ENCODE assay signal across 8 cellular contexts in the genomic region with DNA sequence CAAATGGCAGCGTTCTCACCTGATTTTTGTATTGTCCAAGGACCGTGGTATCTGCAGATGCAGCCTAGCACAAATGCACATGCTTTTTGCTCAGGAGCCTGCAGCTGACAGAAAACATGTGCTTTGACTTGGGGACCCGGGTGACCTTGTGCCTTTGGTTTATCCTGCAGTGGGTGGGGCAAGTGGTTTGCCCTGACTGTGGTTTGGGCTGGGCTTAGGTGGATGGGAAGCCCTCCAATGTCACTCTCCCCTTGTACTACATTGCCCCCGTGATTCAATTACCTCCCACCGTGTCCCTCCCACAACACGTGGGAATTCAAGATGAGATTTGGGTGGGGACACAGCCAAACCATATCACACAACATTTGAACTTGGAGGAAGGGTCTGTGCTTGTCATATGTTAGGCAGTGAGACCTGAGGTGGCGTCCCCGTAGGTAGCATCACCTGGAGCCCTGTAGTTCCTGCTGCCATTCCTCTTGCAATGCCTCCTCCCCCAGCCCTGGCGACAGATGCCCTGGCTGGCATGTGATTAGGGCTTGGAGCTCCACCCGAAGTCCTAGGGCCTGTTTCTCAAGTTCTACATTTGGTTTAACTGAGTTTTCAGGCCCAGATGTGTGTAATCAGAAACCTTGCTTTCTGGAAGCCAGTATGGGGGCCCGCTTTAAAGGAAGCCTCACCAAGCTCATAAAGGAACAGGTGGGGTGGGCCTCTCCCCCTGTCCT. TPM values are rescaled to one million over a fixed set of nuclear protein-coding genes. Genes with fewer than 3 reads are reported as not detected.
DNase-seq lines count a peak whose midpoint lies in the region; ATAC-seq, FAIRE-seq and TF ChIP-seq lines count a peak whose summit lies in the region.

No MANE protein-coding gene starts in this region.

- no peaks in the 10 kb centered on the region for H3K27me3 ChIP-seq in endothelial cell of umbilical vein (ENCODE audit: control insufficient read depth in 2 of 2, insufficient read depth in 2 of 2, low read length in 2 of 2)
- no peaks in the 10 kb centered on the region for H3K27me3 ChIP-seq in trophoblast cell (ENCODE audit: insufficient read depth, low read length)

- no peak overlapping the region for H4K91ac ChIP-seq in trophoblast cell (ENCODE audit: low read depth, low read length)

- H3K14ac ChIP-seq in trophoblast cell (ENCODE audit: low read length) = no peak overlapping the region

- POLR2A ChIA-PET in endothelial cell of umbilical vein (lab: Charles Lee) = no interaction called here

- H3K79me2 ChIP-seq in endothelial cell of umbilical vein (ENCODE audit: control insufficient read depth, insufficient read depth, low read length) (peaks cover 23% of the 10 kb centered on the region), trophoblast cell (ENCODE audit: control insufficient read depth, insufficient read depth, low read length, poor library complexity) (peaks cover 16% of the 10 kb centered on the region)

- H3K36me3 ChIP-seq in endothelial cell of umbilical vein (ENCODE audit: control insufficient read depth in 2 of 2, extremely low read depth in 1 of 2, insufficient read depth in 2 of 2, low read length in 2 of 2) (no peaks in the 10 kb centered on the region), trophoblast cell (ENCODE audit: control insufficient read depth in 1 of 2, insufficient read depth in 2 of 2, low read length in 2 of 2) (no peaks in the 10 kb centered on the region)

- H2BK5ac ChIP-seq in trophoblast cell (ENCODE audit: low read depth, low read length, poor library complexity) = no peak overlapping the region

- CTCF ChIA-PET in endothelial cell of umbilical vein (lab: Charles Lee) = interaction anchor here (1.2 to 4.7 kb wide), 6 partner anchors 9 to 113 kb away, joined by 3 to 37 read pairs (median 6); no protein-coding TSS in a partner anchor

- dilution Hi-C loops in endothelial cell of umbilical vein (cut with MboI; ENCODE audit: extremely low pct_ligation_motif_present, low sequenced_read_pairs) = no loop called here

- H3K4me1 ChIP-seq in endothelial cell of umbilical vein (ENCODE audit: control insufficient read depth, extremely low read depth, insufficient read depth, low read length) = peaks cover 18% of the 10 kb centered on the region
- H3K4me1 ChIP-seq in trophoblast cell (ENCODE audit: control insufficient read depth in 1 of 2, insufficient read depth in 2 of 2, low read length in 2 of 2) = peaks cover 37 to 43% of the 10 kb centered on the region in 2 experiments

- peak overlapping the region; percentile 8 for H3K4ac ChIP-seq in trophoblast cell (ENCODE audit: low read depth, low read length)

- H3K9me3 ChIP-seq in endothelial cell of umbilical vein (replicated peaks; ENCODE audit: control insufficient read depth, insufficient read depth, low read length) (no peaks in the 10 kb centered on the region), trophoblast cell (ENCODE audit: insufficient read depth, low read depth, low read length) (no peaks in the 10 kb centered on the region)

- H3K79me1 ChIP-seq in trophoblast cell (ENCODE audit: low read length) = peaks cover 29% of the 10 kb centered on the region

- intact Hi-C loops in endothelial cell of umbilical vein (cut with micrococcal nuclease) = loop anchor here (1.0 to 2.0 kb wide), 3 partner anchors 11 to 113 kb away; no protein-coding TSS in a partner anchor

- no peak overlapping the region for H2BK12ac ChIP-seq in trophoblast cell (ENCODE audit: low read length)

- DNase-seq in NCI-H526 (lab: John Stamatoyannopoulos, UW) = peak; percentile 40 to 65
- DNase-seq in endothelial cell of umbilical vein (ENCODE audit: low read depth, low spot score) = no peak
- no peak for DNase-seq in trophoblast cell
- DNase-seq in stimulated activated CD4-positive, alpha-beta T cell treated with anti-CD3 and anti-CD28 coated beads, Interleukin-4, amount 100 ng/mL, for 1 hour = no peak
- no peak for DNase-seq in effector CD4-positive, alpha-beta T cell

- no peak overlapping the region for H4K8ac ChIP-seq in trophoblast cell (ENCODE audit: low read depth, low read length)

- no peak overlapping the region for H3K23ac ChIP-seq in trophoblast cell (ENCODE audit: low read length)

- no peak overlapping the region for H3K18ac ChIP-seq in trophoblast cell (ENCODE audit: low read length)

- ATAC-seq in GM21526 (IDR thresholded peaks at IDR 0.05; ENCODE audit: low FRiP score, unreplicated experiment) (no peak), HG03025 (IDR thresholded peaks at IDR 0.05; ENCODE audit: low FRiP score, unreplicated experiment) (no peak)

- H3K27ac ChIP-seq in endothelial cell of umbilical vein (ENCODE audit: insufficient read depth, low read depth, low read length) (no peak overlapping the region), trophoblast cell (ENCODE audit: low read depth, low read length) (no peak overlapping the region)

- TF ChIP-seq POLR2A in GM10847 (IDR thresholded peaks at IDR 0.05; ENCODE audit: extremely low read depth, insufficient read length) = peak; percentile 15
- TF ChIP-seq POLR2A in endothelial cell of umbilical vein (IDR thresholded peaks at IDR 0.05; ENCODE audit: low read depth, low read length) = no peak

- no CpG with 5 or more reads among the region's 11 CpGs for WGBS in trophoblast cell (ENCODE audit: extremely low coverage, insufficient coverage, insufficient read length)

- H3K4me2 ChIP-seq in endothelial cell of umbilical vein (ENCODE audit: insufficient read depth, low read length) (peak overlapping the region; percentile 82), trophoblast cell (ENCODE audit: low read length) (peak overlapping the region; percentile 84)

- H4K20me1 ChIP-seq in endothelial cell of umbilical vein (replicated peaks; ENCODE audit: control insufficient read depth, extremely low read depth, insufficient read depth, low read length) = no peaks in the 10 kb centered on the region

- no peak overlapping the region for H2AK5ac ChIP-seq in trophoblast cell (ENCODE audit: low read length)

- H2BK120ac ChIP-seq in trophoblast cell (ENCODE audit: insufficient read depth, low read length, poor library complexity) = no peak overlapping the region

- H2AFZ ChIP-seq in endothelial cell of umbilical vein (ENCODE audit: low read depth, low read length) (no peak overlapping the region), trophoblast cell (ENCODE audit: insufficient read depth, low read length, poor library complexity) (no peak overlapping the region)

- no peak overlapping the region for H4K12ac ChIP-seq in trophoblast cell (ENCODE audit: low read depth, low read length)

- TF ChIP-seq CTCF in endothelial cell of umbilical vein (IDR thresholded peaks at IDR 0.05; ENCODE audit: extremely low read depth in 1 of 2, insufficient read depth in 1 of 2, low read depth in 1 of 2, low read length in 2 of 2) = no peak

- H3K9ac ChIP-seq in endothelial cell of umbilical vein (replicated peaks; ENCODE audit: extremely low read depth, insufficient read depth, low read length) = no peak overlapping the region
- peak overlapping the region; percentile 50 for H3K9ac ChIP-seq in trophoblast cell (ENCODE audit: low read length)

- peak; percentile 69 for FAIRE-seq in endothelial cell of umbilical vein (lab: Jason Lieb, UNC)

- TSS peak; percentile 13 for BruUV-seq in endothelial cell of umbilical vein (replicated peaks; lab: Mats Ljungman, UMichigan)

- H3K4me3 ChIP-seq in endothelial cell of umbilical vein (replicated peaks in 1 of 3; ENCODE audit: insufficient read depth in 1 of 3, low read depth in 1 of 3, low read length in 3 of 3) (peak overlapping the region in 2 of 3 experiments; percentile 51 to 62), trophoblast cell (ENCODE audit: low read depth, low read length) (peak overlapping the region; percentile 33)

- no peaks in the 10 kb centered on the region for H3K9me1 ChIP-seq in endothelial cell of umbilical vein (replicated peaks; ENCODE audit: control insufficient read depth, extremely low read depth, insufficient read depth, low read length)

TF ChIP-seq in endothelial cell of umbilical vein, 7 proteins besides CTCF, POLR2A, EP300 and RAD21:
- TF ChIP-seq, protein P1, sequence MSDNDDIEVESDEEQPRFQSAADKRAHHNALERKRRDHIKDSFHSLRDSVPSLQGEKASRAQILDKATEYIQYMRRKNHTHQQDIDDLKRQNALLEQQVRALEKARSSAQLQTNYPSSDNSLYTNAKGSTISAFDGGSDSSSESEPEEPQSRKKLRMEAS (IDR thresholded peaks at IDR 0.05; ENCODE audit: insufficient read depth, insufficient read length) = peak; percentile 34
- no peak for TF ChIP-seq FOS (IDR thresholded peaks at IDR 0.05; ENCODE audit: borderline replicate concordance, insufficient read depth, low read length)
- no peak for TF ChIP-seq MYC (IDR thresholded peaks at IDR 0.05; ENCODE audit: low read depth, low read length)
- TF ChIP-seq JUN (IDR thresholded peaks at IDR 0.05; ENCODE audit: borderline replicate concordance, insufficient read depth, insufficient read length, low read depth) = no peak
- no peak for TF ChIP-seq EZH2 (IDR thresholded peaks at IDR 0.05; ENCODE audit: borderline replicate concordance, low read depth, low read length, severe bottlenecking)

RNA-seq across cellular contexts. Expression of a gene that starts 2.1 kb away (rescaled TPM):
- 4.4 and 5.4 TPM in 2 replicates for total RNA-seq in endothelial cell of umbilical vein
- polyA plus RNA-seq in endothelial cell of umbilical vein = 2.0 and 2.4 TPM in 2 replicates
- 1.8 and 2.0 TPM in 2 replicates for polyA plus RNA-seq in endothelial cell of umbilical vein (2011; cell fraction: cytosol; rRNA removed)
- 5.4 and 6.0 TPM in 2 replicates for polyA plus RNA-seq in endothelial cell of umbilical vein (2011; cell fraction: nucleus; rRNA removed)
- polyA plus RNA-seq in endothelial cell of umbilical vein (2012) = 3.8 and 4.0 TPM in 2 replicates
- 7.7 and 8.4 TPM in 2 replicates for polyA minus RNA-seq in endothelial cell of umbilical vein
- 8.7 TPM for polyA minus RNA-seq in endothelial cell of umbilical vein (2011; cell fraction: cytosol; rRNA and poly(A)+ RNA removed)
- polyA minus RNA-seq in endothelial cell of umbilical vein (2011; cell fraction: nucleus; rRNA and poly(A)+ RNA removed) = 6.5 and 8.6 TPM in 2 replicates
- polyA plus RNA-seq in trophoblast cell (2013) = 11.4 and 11.6 TPM in 2 replicates

Comparison
In these comparisons a context has a peak if more than half of its experiments do, and no peak if none do; other contexts are left out.
1. DNase-seq: peak in NCI-H526 (2 of 2); none in endothelial cell of umbilical vein (single experiment), trophoblast cell (0 of 2), stimulated activated CD4-positive, alpha-beta T cell treated with anti-CD3 and anti-CD28 coated beads, Interleukin-4, amount 100 ng/mL, for 1 hour (single experiment) and effector CD4-positive, alpha-beta T cell (single experiment).